In genomic region chr18:22434973-22435608, GRCh38 we compare ENCODE assay signal across 1 cellular context.
TF ChIP-seq lines count a peak whose summit lies in the region.

No MANE protein-coding gene starts in this region.

TF ChIP-seq in K562, 482 proteins besides CTCF, POLR2A, EP300 and RAD21 (continued from another document):
- TF ChIP-seq PKNOX1 (IDR thresholded peaks at IDR 0.05) (peak; percentile 69), MEIS2 (IDR thresholded peaks at IDR 0.05; ENCODE audit: partially characterized antibody) (peak; percentile 42), YY1 (IDR thresholded peaks at IDR 0.05; ENCODE audit: borderline replicate concordance in 1 of 3, control insufficient read depth in 1 of 3, extremely low read depth in 1 of 3, insufficient read depth in 3 of 3, insufficient read length in 1 of 3, insufficient replicate concordance in 2 of 3, low read depth in 1 of 3, low read length in 2 of 3) (peak in 1 of 3 experiments; percentile 32), ZNF449 (CRISPR knock-in tag; IDR thresholded peaks at IDR 0.05) (no peak), FOXJ3 (CRISPR knock-in tag; IDR thresholded peaks at IDR 0.05) (no peak), ELF4 (CRISPR knock-in tag; IDR thresholded peaks at IDR 0.05) (no peak), ZNF3 (CRISPR knock-in tag; IDR thresholded peaks at IDR 0.05) (no peak)
